In the genomic region with DNA sequence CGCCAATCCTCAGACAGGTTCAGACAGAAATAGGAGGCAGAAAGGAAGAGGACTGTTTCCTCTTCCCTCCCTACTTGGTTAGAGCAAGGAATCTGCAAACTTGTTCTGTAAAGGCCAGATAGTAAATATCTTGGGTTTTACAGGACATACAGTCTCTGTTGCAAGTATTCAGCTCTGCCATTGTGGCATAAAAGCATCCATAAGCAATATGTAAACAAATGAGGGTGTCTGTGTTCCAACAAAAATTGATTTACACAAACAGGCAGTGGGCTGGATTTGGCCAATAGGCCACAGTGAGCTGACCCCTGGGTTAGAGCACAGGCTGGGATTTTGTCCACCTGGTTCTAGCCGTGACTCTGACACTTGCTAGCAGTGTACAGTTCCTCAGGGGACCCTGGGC, we compare ENCODE assay signal across 14 cellular contexts.
"Had no signal": no experiment of that assay in that cellular context is flagged by ENCODE, and none has a peak within 500 bp of the region (broad histone marks: within the 10 kb centered on the region; RNA-seq: fewer than 3 reads in every experiment).

No MANE protein-coding gene starts in this region.

- H3K27ac ChIP-seq: ascending aorta, cardiac muscle cell, colonic mucosa had no signal

- H3K36me3 ChIP-seq: ascending aorta, cardiac muscle cell, colonic mucosa had no signal

- ATAC-seq: activated naive CD8-positive, alpha-beta T cell treated with anti-CD3 and anti-CD28 coated beads, Interleukin-2, amount 50 U/mL, for 24 hours; stimulated activated naive CD8-positive, alpha-beta T cell treated with anti-CD3 and anti-CD28 coated beads, Interleukin-15, amount 100 ng/mL, for 72 hours; WTC11 had no signal

- DNase-seq: activated CD4-positive, alpha-beta T cell treated with anti-CD3 and anti-CD28 coated beads, Interleukin-2, amount 10 ng/mL, durations not matched to agents 24 days and 14 days; activated naive CD4-positive, alpha-beta T cell treated with Interleukin-2 at 50 U/mL for 16 hours; activated naive CD8-positive, alpha-beta T cell treated with anti-CD3 and anti-CD28 coated beads, Interleukin-2, amount 50 U/mL, for 24 hours; immature natural killer cell; left cardiac atrium; mammary epithelial cell; stimulated activated CD4-positive, alpha-beta T cell treated with anti-CD3 and anti-CD28 coated beads, Interleukin-15, amount 100 ng/mL, for 24 hours; stimulated activated CD4-positive, alpha-beta T cell treated with anti-CD3 and anti-CD28 coated beads, Interleukin-4, amount 100 ng/mL, for 24 hours; stimulated activated naive CD8-positive, alpha-beta T cell treated with anti-CD3 and anti-CD28 coated beads, Interleukin-15, amount 100 ng/mL, for 72 hours; T-helper 1 cell had no signal

- H3K9me3 ChIP-seq: ascending aorta, colonic mucosa had no signal

- H3K4me3 ChIP-seq: ascending aorta, cardiac muscle cell, colonic mucosa had no signal

- H3K27me3 ChIP-seq: ascending aorta, cardiac muscle cell, colonic mucosa had no signal
